ENCODE assay signal across 11 cellular contexts in the genomic region with DNA sequence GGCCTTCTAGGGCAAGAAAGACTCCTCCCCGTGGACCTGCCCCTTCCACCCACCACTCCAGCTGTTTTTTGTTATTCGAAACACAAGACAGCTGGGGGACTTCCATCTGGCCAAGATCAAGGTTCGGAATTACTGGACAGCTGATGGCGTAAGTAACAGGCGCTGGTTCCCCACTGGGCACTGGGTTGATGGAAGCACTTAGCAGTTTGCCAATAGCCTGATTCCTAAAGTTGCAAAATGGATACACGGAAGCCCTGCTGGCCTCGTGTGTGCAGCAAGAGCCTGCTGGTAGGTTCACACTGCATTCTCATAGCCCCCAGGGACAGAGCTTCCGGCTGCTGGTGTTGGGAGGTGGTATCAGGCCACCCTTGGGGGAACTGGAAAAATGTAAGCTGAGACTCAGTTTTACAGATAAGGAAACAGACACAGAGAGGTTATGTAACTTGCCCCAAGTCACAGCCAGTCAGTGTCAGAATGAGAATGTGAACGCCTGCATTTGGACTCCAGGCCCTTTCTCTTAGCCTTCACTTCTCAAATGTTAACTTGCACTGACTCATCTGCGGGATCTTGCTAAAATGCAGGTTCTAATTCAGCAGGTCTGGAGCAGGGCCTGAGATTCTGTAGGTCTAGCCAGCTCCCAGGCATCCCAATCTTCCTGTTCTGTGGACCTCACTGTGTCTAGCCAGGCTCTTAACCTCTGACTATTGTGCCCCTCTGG.
DNase-seq lines count a peak whose midpoint lies in the region; ATAC-seq and TF ChIP-seq lines count a peak whose summit lies in the region.
"Had no signal": no experiment of that assay in that cellular context is flagged by ENCODE, and none has a peak within 500 bp of the region (broad histone marks: within the 10 kb centered on the region; RNA-seq: fewer than 3 reads in every experiment).

No MANE protein-coding gene starts in this region.

- no peaks in the 10 kb centered on the region for H3K4me1 Mint-ChIP-seq in T-helper 2 cell treated with Interferon-gamma antibody and Interleukin-4, amounts not matched to agents 5 μg/mL and 100 μg/mL, for 36 hours (ENCODE audit: low read depth)
- peaks cover 7 to 18% of the 10 kb centered on the region in 2 donors for H3K4me1 Mint-ChIP-seq in effector memory CD8-positive, alpha-beta T cell (ENCODE audit: low read depth in 2 of 2)
- H3K4me1 Mint-ChIP-seq in type B pancreatic cell (ENCODE audit: unreplicated experiment) = peaks cover 43% of the 10 kb centered on the region
- no peaks in the 10 kb centered on the region for H3K4me1 Mint-ChIP-seq in activated CD8-positive, alpha-beta T cell treated with anti-CD3 and anti-CD28 coated beads, Interleukin-2, amount 10 ng/mL, durations not matched to agents 7 days and 5 days (ENCODE audit: low read depth)

- no peak overlapping the region for H3K4me3 Mint-ChIP-seq in T-helper 2 cell treated with Interferon-gamma antibody and Interleukin-4, amounts not matched to agents 5 μg/mL and 100 μg/mL, for 36 hours
- H3K4me3 Mint-ChIP-seq in effector memory CD8-positive, alpha-beta T cell = peak overlapping the region in 1 of 2 donors; percentile 1
- H3K4me3 Mint-ChIP-seq in type B pancreatic cell = peak overlapping the region; percentile 54
- no peak overlapping the region for H3K4me3 Mint-ChIP-seq in activated CD8-positive, alpha-beta T cell treated with anti-CD3 and anti-CD28 coated beads, Interleukin-2, amount 10 ng/mL, durations not matched to agents 7 days and 5 days

- H3K36me3 Mint-ChIP-seq in T-helper 2 cell treated with Interferon-gamma antibody and Interleukin-4, amounts not matched to agents 5 μg/mL and 100 μg/mL, for 36 hours (ENCODE audit: low read depth) = no peaks in the 10 kb centered on the region
- H3K36me3 Mint-ChIP-seq in effector memory CD8-positive, alpha-beta T cell (ENCODE audit: insufficient read depth) = peaks cover 15% of the 10 kb centered on the region
- H3K36me3 Mint-ChIP-seq in type B pancreatic cell = peaks cover 29% of the 10 kb centered on the region
- H3K36me3 Mint-ChIP-seq in activated CD8-positive, alpha-beta T cell treated with anti-CD3 and anti-CD28 coated beads, Interleukin-2, amount 10 ng/mL, durations not matched to agents 7 days and 5 days (ENCODE audit: low read depth) = peaks cover 2% of the 10 kb centered on the region

- CTCF ChIA-PET in activated CD8-positive, alpha-beta T cell treated with anti-CD3 and anti-CD28 coated beads, Interleukin-2, amount 10 ng/mL, durations not matched to agents 7 days and 5 days (lab: Charles Lee) = no interaction called here

- no peak for TF ChIP-seq CTCF in mucosa of descending colon (IDR thresholded peaks at IDR 0.05)
- no peak for TF ChIP-seq CTCF in type B pancreatic cell (conservative IDR thresholded peaks at IDR 0.05)

- no peak for DNase-seq in T-helper 2 cell treated with Interferon-gamma antibody and Interleukin-4, amounts not matched to agents 5 μg/mL and 100 μg/mL, for 36 hours (ENCODE audit: low spot score)
- DNase-seq in T-helper 2 cell (no peak), mucosa of descending colon (peak in 2 of 3 donors; percentile 42 to 66), type B pancreatic cell (ENCODE audit: extremely low spot score, unreplicated experiment) (no peak), NCI-H345 (lab: John Stamatoyannopoulos, UW) (no peak)
- DNase-seq in effector memory CD8-positive, alpha-beta T cell = no peak
- no peak for DNase-seq in activated CD8-positive, alpha-beta T cell treated with anti-CD3 and anti-CD28 coated beads, Interleukin-2, amount 10 ng/mL, durations not matched to agents 7 days and 5 days
- DNase-seq: MG63 had no signal

- no peaks in the 10 kb centered on the region for H3K36me3 ChIP-seq in mucosa of descending colon (ENCODE audit: low read depth)
- H3K36me3 ChIP-seq: SJSA1 had no signal

- POLR2A ChIA-PET in activated CD8-positive, alpha-beta T cell treated with anti-CD3 and anti-CD28 coated beads, Interleukin-2, amount 10 ng/mL, durations not matched to agents 7 days and 5 days (lab: Charles Lee) = no interaction called here

- H3K27me3 Mint-ChIP-seq in T-helper 2 cell treated with Interferon-gamma antibody and Interleukin-4, amounts not matched to agents 5 μg/mL and 100 μg/mL, for 36 hours (ENCODE audit: low read depth) = no peaks in the 10 kb centered on the region
- H3K27me3 Mint-ChIP-seq in effector memory CD8-positive, alpha-beta T cell = no peaks in the 10 kb centered on the region
- H3K27me3 Mint-ChIP-seq in type B pancreatic cell = no peaks in the 10 kb centered on the region
- H3K27me3 Mint-ChIP-seq in activated CD8-positive, alpha-beta T cell treated with anti-CD3 and anti-CD28 coated beads, Interleukin-2, amount 10 ng/mL, durations not matched to agents 7 days and 5 days (ENCODE audit: low read depth) = no peaks in the 10 kb centered on the region

- peak overlapping the region; percentile 59 for H3K27ac Mint-ChIP-seq in T-helper 2 cell treated with Interferon-gamma antibody and Interleukin-4, amounts not matched to agents 5 μg/mL and 100 μg/mL, for 36 hours
- peak overlapping the region; percentile 79 to 86 for H3K27ac Mint-ChIP-seq in effector memory CD8-positive, alpha-beta T cell
- H3K27ac Mint-ChIP-seq in type B pancreatic cell = peak overlapping the region; percentile 75
- no peak overlapping the region for H3K27ac Mint-ChIP-seq in activated CD8-positive, alpha-beta T cell treated with anti-CD3 and anti-CD28 coated beads, Interleukin-2, amount 10 ng/mL, durations not matched to agents 7 days and 5 days
- H3K27ac Mint-ChIP-seq: activated T-helper 2 cell treated with anti-CD3 and anti-CD28 coated beads, Interferon-gamma antibody, Interleukin-2, Interleukin-4, amounts not matched to agents 10 μg/mL and 5 μg/mL and 100 μg/mL, durations not matched to agents 14 hours and 24 hours and 36 hours had no signal

- no peak overlapping the region for H3K4me3 ChIP-seq in mucosa of descending colon
- H3K4me3 ChIP-seq: MG63, SJSA1 had no signal

- H3K9me3 ChIP-seq in mucosa of descending colon = no peaks in the 10 kb centered on the region
- H3K9me3 ChIP-seq: MG63, SJSA1 had no signal

- peaks cover 24% of the 10 kb centered on the region for H3K4me1 ChIP-seq in mucosa of descending colon (ENCODE audit: low read depth)

- H3K9me3 Mint-ChIP-seq in T-helper 2 cell treated with Interferon-gamma antibody and Interleukin-4, amounts not matched to agents 5 μg/mL and 100 μg/mL, for 36 hours = no peaks in the 10 kb centered on the region
- no peaks in the 10 kb centered on the region for H3K9me3 Mint-ChIP-seq in effector memory CD8-positive, alpha-beta T cell
- no peaks in the 10 kb centered on the region for H3K9me3 Mint-ChIP-seq in type B pancreatic cell
- H3K9me3 Mint-ChIP-seq in activated CD8-positive, alpha-beta T cell treated with anti-CD3 and anti-CD28 coated beads, Interleukin-2, amount 10 ng/mL, durations not matched to agents 7 days and 5 days (ENCODE audit: insufficient read depth) = no peaks in the 10 kb centered on the region
- H3K9me3 Mint-ChIP-seq: activated T-helper 2 cell treated with anti-CD3 and anti-CD28 coated beads, Interferon-gamma antibody, Interleukin-2, Interleukin-4, amounts not matched to agents 10 μg/mL and 5 μg/mL and 100 μg/mL, durations not matched to agents 14 hours and 24 hours and 36 hours had no signal

- no peak for ATAC-seq in effector memory CD8-positive, alpha-beta T cell (replicated peaks)
- ATAC-seq in mucosa of descending colon (peak; percentile 28), HG03159 (IDR thresholded peaks at IDR 0.05; ENCODE audit: unreplicated experiment) (no peak)
- no peak for ATAC-seq in activated CD8-positive, alpha-beta T cell treated with anti-CD3 and anti-CD28 coated beads, Interleukin-2, amount 10 ng/mL, durations not matched to agents 7 days and 5 days

- intact Hi-C loops in mucosa of descending colon (cut with DNase I, micrococcal nuclease) = no loop called here

Comparison
In these comparisons a context has a peak if more than half of its experiments do, and no peak if none do; other contexts are left out.
1. DNase-seq: peak in mucosa of descending colon (2 of 3); none in T-helper 2 cell treated with Interferon-gamma antibody and Interleukin-4, amounts not matched to agents 5 μg/mL and 100 μg/mL, for 36 hours (single experiment), T-helper 2 cell (0 of 5), effector memory CD8-positive, alpha-beta T cell (0 of 3), type B pancreatic cell (single experiment), NCI-H345 (single experiment) and activated CD8-positive, alpha-beta T cell treated with anti-CD3 and anti-CD28 coated beads, Interleukin-2, amount 10 ng/mL, durations not matched to agents 7 days and 5 days (single experiment).